ENCODE assay signal across 21 cellular contexts in genomic region chr5:67657055-67657454, GRCh38.
"Had no signal": no experiment of that assay in that cellular context is flagged by ENCODE, and none has a peak within 500 bp of the region (broad histone marks: within the 10 kb centered on the region; RNA-seq: fewer than 3 reads in every experiment).

No MANE protein-coding gene starts in this region.

- FAIRE-seq: urothelium cell line had no signal

- DNase-seq: natural killer cell; occipital lobe; ovary; posterior cingulate gyrus; psoas muscle; right cardiac atrium; right lobe of liver; sigmoid colon; spleen; stimulated activated CD4-positive, alpha-beta T cell treated with anti-CD3 and anti-CD28 coated beads, Interleukin-12 subunit alpha, Interleukin-12 subunit beta, amount 100 ng/mL, for 4 hours; stimulated activated CD4-positive, alpha-beta T cell treated with anti-CD3 and anti-CD28 coated beads, Interleukin-2, amount 100 ng/mL, for 24 hours; stimulated activated CD4-positive, alpha-beta T cell treated with anti-CD3 and anti-CD28 coated beads, Interleukin-2, amount 100 ng/mL, for 48 hours; stimulated activated CD4-positive, alpha-beta T cell treated with anti-CD3 and anti-CD28 coated beads, Interleukin-4, amount 100 ng/mL, for 24 hours; stimulated activated naive B cell treated with anti-CD40 and anti-IgM and Interleukin-4, amounts not matched to agents 10 μg/mL and 1 μg/mL and 100 μg/mL, for 72 hours; stimulated activated naive CD4-positive, alpha-beta T cell treated with Interleukin-2 at 50 U/mL for 16 hours; stomach; thyroid gland; trophoblast cell; upper lobe of left lung had no signal

- ATAC-seq: natural killer cell; psoas muscle; right cardiac atrium; right lobe of liver; stimulated activated effector memory CD8-positive, alpha-beta T cell treated with anti-CD3 and anti-CD28 coated beads, Interleukin-12 subunit alpha, Interleukin-12 subunit beta, amount 100 ng/mL, for 72 hours; stimulated activated naive B cell treated with anti-CD40 and anti-IgM and Interleukin-4, amounts not matched to agents 10 μg/mL and 1 μg/mL and 100 μg/mL, for 72 hours had no signal
